ENCODE assay signal across 8 cellular contexts in genomic region chr12:53320352-53321195, GRCh38. TPM values are rescaled to one million over a fixed set of nuclear protein-coding genes. Genes with fewer than 3 reads are reported as not detected.
DNase-seq lines count a peak whose midpoint lies in the region; ATAC-seq and TF ChIP-seq lines count a peak whose summit lies in the region.

No MANE protein-coding gene starts in this region.

- H3K4me3 Mint-ChIP-seq in dendritic cell treated with granulocyte-macrophage colony-stimulating factor and Interleukin-4, amounts not matched to agents 40 ng/mL and 50 ng/mL, for 4 days: peak overlapping the region; percentile 91
- peak overlapping the region; percentile 80 to 99 (median 98) for H3K4me3 Mint-ChIP-seq in naive B cell

- no peaks in the 10 kb centered on the region for H3K9me3 ChIP-seq in AG04450 (ENCODE audit: control insufficient read depth, insufficient read depth, low read length)

- H3K27ac Mint-ChIP-seq in dendritic cell treated with granulocyte-macrophage colony-stimulating factor and Interleukin-4, amounts not matched to agents 40 ng/mL and 50 ng/mL, for 4 days: peak overlapping the region; percentile 90
- peak overlapping the region; percentile 90 to 100 (median 99) for H3K27ac Mint-ChIP-seq in naive B cell

- DNase-seq in AG04450 (ENCODE audit: low read depth, low spot score) (no peak), LNCaP clone FGC (ENCODE audit: low read depth) (no peak), naive B cell (no peak), DMS53 (lab: John Stamatoyannopoulos, UW) (no peak)
- no peak for DNase-seq in effector CD4-positive, alpha-beta T cell

- H3K9me3 Mint-ChIP-seq in dendritic cell treated with granulocyte-macrophage colony-stimulating factor and Interleukin-4, amounts not matched to agents 40 ng/mL and 50 ng/mL, for 4 days: no peaks in the 10 kb centered on the region
- H3K9me3 Mint-ChIP-seq in naive B cell: no peaks in the 10 kb centered on the region

- H3K4me1 Mint-ChIP-seq in dendritic cell treated with granulocyte-macrophage colony-stimulating factor and Interleukin-4, amounts not matched to agents 40 ng/mL and 50 ng/mL, for 4 days (ENCODE audit: low read depth): peaks cover 37% of the 10 kb centered on the region
- peaks cover 30 to 38% (median 34%) of the 10 kb centered on the region in 3 donors for H3K4me1 Mint-ChIP-seq in naive B cell

- no peak for ATAC-seq in naive B cell (ENCODE audit: low read depth in 2 of 2)
- no peak for ATAC-seq in HG02798 (IDR thresholded peaks at IDR 0.05; ENCODE audit: poor library complexity, unreplicated experiment)
- no peak for ATAC-seq in GM19035 (IDR thresholded peaks at IDR 0.05; ENCODE audit: unreplicated experiment)

- intact Hi-C loops in dendritic cell treated with granulocyte-macrophage colony-stimulating factor and Interleukin-4, amounts not matched to agents 40 ng/mL and 50 ng/mL, for 4 days (cut with micrococcal nuclease): loop anchor here (1.0 to 2.0 kb wide), 3 partner anchors 21 to 180 kb away; partner anchors contain the start of genes MYG1 and TARBP2

- CTCF ChIA-PET in AG04450 (lab: Charles Lee): interaction anchor here (0.6 to 7.4 kb wide), 67 partner anchors 8 to 266 kb away, joined by 3 to 137 read pairs (median 5); partner anchors contain the start of genes CSAD, ESPL1, ITGB7 and MYG1

- H3K36me3 Mint-ChIP-seq in dendritic cell treated with granulocyte-macrophage colony-stimulating factor and Interleukin-4, amounts not matched to agents 40 ng/mL and 50 ng/mL, for 4 days (ENCODE audit: low read depth): peaks cover 56% of the 10 kb centered on the region
- H3K36me3 Mint-ChIP-seq in naive B cell: peaks cover 8% of the 10 kb centered on the region in 2 donors

- TF ChIP-seq CTCF in AG04450 (IDR thresholded peaks at IDR 0.05; ENCODE audit: low read depth, low read length): no peak
- TF ChIP-seq CTCF in LNCaP clone FGC (IDR thresholded peaks at IDR 0.05; ENCODE audit: control insufficient read depth, extremely low read depth, insufficient read depth): no peak

- no peaks in the 10 kb centered on the region for H3K27me3 Mint-ChIP-seq in dendritic cell treated with granulocyte-macrophage colony-stimulating factor and Interleukin-4, amounts not matched to agents 40 ng/mL and 50 ng/mL, for 4 days
- no peaks in the 10 kb centered on the region for H3K27me3 Mint-ChIP-seq in naive B cell

- H3K27me3 ChIP-seq in AG04450 (ENCODE audit: control insufficient read depth, insufficient read depth, low read length): no peaks in the 10 kb centered on the region

- H3K27ac ChIP-seq in AG04450 (ENCODE audit: low read depth, low read length): peak overlapping the region; percentile 94

- peak overlapping the region; percentile 98 for H3K4me3 ChIP-seq in AG04450 (ENCODE audit: low read depth, low read length)
- peak overlapping the region; percentile 78 for H3K4me3 ChIP-seq in LNCaP clone FGC (ENCODE audit: low read depth, low read length)

- POLR2A ChIA-PET in AG04450 (lab: Yijun Ruan, JAX): interaction anchor here (0.5 to 1.7 kb wide), 19 partner anchors 13 to 226 kb away, joined by 3 to 25 read pairs (median 4); partner anchors contain the start of genes MYG1, PFDN5, SP1 and TARBP2

RNA-seq across cellular contexts. Expression of gene AAAS, which starts 0.8 kb away (rescaled TPM):
- polyA plus RNA-seq in AG04450 (2011; rRNA removed): 40.0 and 46.7 TPM in 2 replicates
- 47.7 and 56.2 TPM in 2 replicates for polyA minus RNA-seq in AG04450 (2011; rRNA and poly(A)+ RNA removed)
- polyA plus RNA-seq in naive B cell (ENCODE audit: low read depth in 6 of 6): 10 to 100 TPM; 34.9 to 49.9 (median 38.5) TPM

RNA-seq across cellular contexts. Expression of gene SP7, which starts 15.6 kb away (rescaled TPM):
- polyA plus RNA-seq in AG04450 (2011; rRNA removed) (not detected in 2 replicates), naive B cell (ENCODE audit: low read depth in 6 of 6) (under 1 TPM in 3 of 6 donors, not detected in 3; 0.17 to 0.33 (median 0.27) TPM)
- 0.26 TPM in 1 of 2 replicates, not detected in the other for polyA minus RNA-seq in AG04450 (2011; rRNA and poly(A)+ RNA removed)

RNA-seq across cellular contexts. Expression of gene MYG1, which starts 21.1 kb away (rescaled TPM):
- polyA plus RNA-seq in AG04450 (2011; rRNA removed): 47.8 and 63.2 TPM in 2 replicates
- 42.8 and 48.7 TPM in 2 replicates for polyA minus RNA-seq in AG04450 (2011; rRNA and poly(A)+ RNA removed)
- polyA plus RNA-seq in naive B cell (ENCODE audit: low read depth in 6 of 6): 10 to 100 TPM; 52.3 to 94.2 (median 60.4) TPM

RNA-seq across cellular contexts. Expression of gene PFDN5, which starts 25.2 kb away (rescaled TPM):
- 970 and 991 TPM in 2 replicates for polyA plus RNA-seq in AG04450 (2011; rRNA removed)
- polyA minus RNA-seq in AG04450 (2011; rRNA and poly(A)+ RNA removed): 207 and 211 TPM in 2 replicates
- polyA plus RNA-seq in naive B cell (ENCODE audit: low read depth in 6 of 6): 1,000 to 10,000 TPM; 1,564 to 1,943 (median 1,771) TPM

RNA-seq across cellular contexts. Expression of gene ESPL1, which starts 52.5 kb away (rescaled TPM):
- polyA plus RNA-seq in AG04450 (2011; rRNA removed) (1.6 and 2.1 TPM in 2 replicates), naive B cell (ENCODE audit: low read depth in 6 of 6) (under 1 TPM in 3 of 6 donors, not detected in 3; 0.12 to 0.40 (median 0.23) TPM)
- polyA minus RNA-seq in AG04450 (2011; rRNA and poly(A)+ RNA removed): 3.0 and 3.6 TPM in 2 replicates
